ENCODE assay signal across 1 cellular context in the genomic region with DNA sequence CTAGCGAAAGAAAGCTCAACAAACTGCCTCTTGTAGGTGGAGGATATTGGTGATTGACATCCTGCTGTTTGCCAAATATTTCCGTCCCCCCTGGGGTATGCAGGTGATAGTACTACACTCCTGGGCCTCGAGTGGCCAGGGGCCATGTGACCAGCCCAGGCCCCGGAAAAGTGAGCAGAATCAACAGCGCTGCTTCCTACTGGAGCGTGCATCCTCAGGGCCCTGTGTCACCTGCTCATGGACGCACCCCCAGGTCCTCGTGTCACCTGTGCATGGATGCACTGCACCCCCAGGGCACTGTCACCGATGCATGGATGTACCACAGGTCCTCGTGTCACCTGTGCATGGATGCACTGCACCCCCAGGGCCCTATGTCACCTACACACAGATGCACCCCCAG.
TF ChIP-seq lines count a peak whose summit lies in the region.

No MANE protein-coding gene starts in this region.

TF ChIP-seq in WTC11, 78 proteins besides CTCF, POLR2A, EP300 and RAD21 (continued from another document):
- TF ChIP-seq FOXP4 (CRISPR knock-in tag; IDR thresholded peaks at IDR 0.05): peak; percentile 78; the same call in 1 of the 2 replicates
- TF ChIP-seq NR1H2 (CRISPR knock-in tag; IDR thresholded peaks at IDR 0.05): no peak
- peak; percentile 66; the same call in 1 of the 2 replicates for TF ChIP-seq ETV6 (CRISPR knock-in tag; IDR thresholded peaks at IDR 0.05)
- TF ChIP-seq USF1 (CRISPR knock-in tag; IDR thresholded peaks at IDR 0.05): peak; percentile 76
- TF ChIP-seq NFYB (CRISPR knock-in tag; conservative IDR thresholded peaks at IDR 0.05; ENCODE audit: low read depth): no peak
- TF ChIP-seq USF2 (CRISPR knock-in tag; IDR thresholded peaks at IDR 0.05): peak; percentile 88
- TF ChIP-seq, protein P1, sequence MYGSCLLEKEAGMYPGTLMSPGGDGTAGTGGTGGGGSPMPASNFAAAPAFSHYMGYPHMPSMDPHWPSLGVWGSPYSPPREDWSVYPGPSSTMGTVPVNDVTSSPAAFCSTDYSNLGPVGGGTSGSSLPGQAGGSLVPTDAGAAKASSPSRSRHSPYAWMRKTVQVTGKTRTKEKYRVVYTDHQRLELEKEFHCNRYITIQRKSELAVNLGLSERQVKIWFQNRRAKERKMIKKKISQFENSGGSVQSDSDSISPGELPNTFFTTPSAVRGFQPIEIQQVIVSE (CRISPR knock-in tag; IDR thresholded peaks at IDR 0.05; ENCODE audit: borderline replicate concordance): no peak
- 0 out of 2 replicates have a peak, but pooled peaks have one; percentile 38 for TF ChIP-seq TEAD1 (CRISPR knock-in tag; IDR thresholded peaks at IDR 0.05)
- TF ChIP-seq, protein P2, sequence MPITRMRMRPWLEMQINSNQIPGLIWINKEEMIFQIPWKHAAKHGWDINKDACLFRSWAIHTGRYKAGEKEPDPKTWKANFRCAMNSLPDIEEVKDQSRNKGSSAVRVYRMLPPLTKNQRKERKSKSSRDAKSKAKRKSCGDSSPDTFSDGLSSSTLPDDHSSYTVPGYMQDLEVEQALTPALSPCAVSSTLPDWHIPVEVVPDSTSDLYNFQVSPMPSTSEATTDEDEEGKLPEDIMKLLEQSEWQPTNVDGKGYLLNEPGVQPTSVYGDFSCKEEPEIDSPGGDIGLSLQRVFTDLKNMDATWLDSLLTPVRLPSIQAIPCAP (CRISPR knock-in tag; IDR thresholded peaks at IDR 0.05): 0 out of 2 replicates have a peak, but pooled peaks have one; percentile 42
